ENCODE assay signal across 2 cellular contexts in the genomic region with DNA sequence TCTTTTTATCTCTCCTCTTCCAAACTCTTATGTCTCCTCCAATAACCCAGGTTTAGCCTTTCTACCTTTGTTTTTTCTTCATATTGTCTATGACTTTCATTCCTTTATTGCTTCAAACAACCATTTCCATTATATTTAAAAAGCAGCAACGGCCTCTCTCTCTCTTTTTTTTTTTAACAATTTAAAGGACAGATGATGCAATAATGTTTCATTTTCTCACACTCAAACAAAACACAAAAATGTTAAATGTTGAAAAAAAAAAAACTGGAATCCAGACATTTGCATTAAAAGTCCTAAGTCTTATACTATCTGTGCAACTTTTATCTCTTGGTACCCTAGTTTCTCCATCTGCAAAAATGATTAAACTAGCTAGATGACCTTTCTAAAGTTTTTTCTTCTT.
TF ChIP-seq lines count a peak whose summit lies in the region.

No MANE protein-coding gene starts in this region.

TF ChIP-seq in IMR-90, 13 proteins besides CTCF, POLR2A, EP300 and RAD21:
- TF ChIP-seq CEBPB (IDR thresholded peaks at IDR 0.05; ENCODE audit: low read depth, low read length) (peak; percentile 63), MXI1 (IDR thresholded peaks at IDR 0.05; ENCODE audit: borderline replicate concordance, low read depth, low read length) (no peak)

TF ChIP-seq in K562, 482 proteins besides CTCF, POLR2A, EP300 and RAD21:
- TF ChIP-seq CEBPG (CRISPR knock-in tag; IDR thresholded peaks at IDR 0.05) (no peak), CEBPG (tag; conservative IDR thresholded peaks at IDR 0.05 in 1 of 2, IDR thresholded peaks at IDR 0.05 in 1 of 2) (peak; percentile 53 to 87), CEBPB (tag; IDR thresholded peaks at IDR 0.05) (peak; percentile 49; the same call in 1 of the 2 replicates), NR4A1 (CRISPR knock-in tag; IDR thresholded peaks at IDR 0.05) (no peak), NR4A1 (tag; IDR thresholded peaks at IDR 0.05) (no peak), HDGF (IDR thresholded peaks at IDR 0.05) (no peak), ZNF408 (CRISPR knock-in tag; IDR thresholded peaks at IDR 0.05; ENCODE audit: low read depth) (no peak)
- TF ChIP-seq, protein P1, sequence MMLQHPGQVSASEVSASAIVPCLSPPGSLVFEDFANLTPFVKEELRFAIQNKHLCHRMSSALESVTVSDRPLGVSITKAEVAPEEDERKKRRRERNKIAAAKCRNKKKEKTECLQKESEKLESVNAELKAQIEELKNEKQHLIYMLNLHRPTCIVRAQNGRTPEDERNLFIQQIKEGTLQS (IDR thresholded peaks at IDR 0.05), result peak; percentile 56
- TF ChIP-seq, protein P1 (CRISPR knock-in tag; conservative IDR thresholded peaks at IDR 0.05), result no peak
TF ChIP-seq in K562: peak in this region for 3.
